Comparison of ENCODE assay signal across 8 cellular contexts in the genomic region with DNA sequence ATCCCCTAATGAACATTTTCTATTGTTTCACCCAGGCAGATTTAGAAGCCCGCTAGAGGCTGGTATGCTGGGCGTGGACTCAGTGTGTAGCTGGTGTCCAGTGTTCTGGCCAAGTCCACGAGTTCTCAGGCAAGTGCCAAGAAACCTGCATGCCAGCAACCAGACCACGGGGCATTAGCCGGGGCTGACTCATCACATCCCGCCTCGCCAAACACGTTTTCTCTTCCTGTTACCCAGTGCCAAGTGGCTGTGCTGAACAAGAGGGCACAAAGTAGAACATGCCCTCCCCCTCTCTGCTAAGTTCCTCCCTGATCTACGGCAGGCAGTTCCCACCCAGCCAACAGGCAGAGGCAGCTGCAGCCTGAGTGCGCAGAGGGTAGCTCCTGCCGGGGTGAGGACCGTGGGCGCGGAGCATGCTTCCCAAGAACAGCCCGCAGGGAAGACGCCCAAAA. TPM values are rescaled to one million over a fixed set of nuclear protein-coding genes. Genes with fewer than 3 reads are reported as not detected.
DNase-seq lines count a peak whose midpoint lies in the region; ATAC-seq, FAIRE-seq and TF ChIP-seq lines count a peak whose summit lies in the region.

No MANE protein-coding gene starts in this region.

- peak; percentile 99 for DNase-seq in A172 (ENCODE audit: low spot score)
- peak; percentile 71 for DNase-seq in H54 (ENCODE audit: insufficient read length, low spot score)
- DNase-seq in SW 1271 (lab: John Stamatoyannopoulos, UW) = peak; percentile 47 to 87
- DNase-seq in foreskin melanocyte = peak; percentile 57
- peak; percentile 77 to 97 (median 86) for DNase-seq in posterior cingulate gyrus
- no peak for DNase-seq in activated gamma-delta T cell (lab: John Stamatoyannopoulos, UW)
- DNase-seq in activated CD4-positive, alpha-beta T cell treated with anti-CD3 and anti-CD28 coated beads, Interleukin-2, amount 50 U/mL, for 48 hours = no peak

- no peak for ATAC-seq in GM21529 (IDR thresholded peaks at IDR 0.05; ENCODE audit: unreplicated experiment)

- peak; percentile 70 for FAIRE-seq in H54 (lab: Jason Lieb, UNC)

- TF ChIP-seq POLR2A in H54 (IDR thresholded peaks at IDR 0.05; ENCODE audit: low read depth, low read length) = peak; percentile 40; the same call in 1 of the 2 replicates

- intact Hi-C loops in posterior cingulate gyrus (cut with DNase I) = loop anchor here (10.0 kb wide), 1 partner anchor 48 kb away; no protein-coding TSS in a partner anchor

RNA-seq across cellular contexts. Expression of a gene that starts 29.6 kb away (rescaled TPM):
- total RNA-seq in A172 (2014; rRNA removed; shearing (Covaris generic)) = 0.19 and 1.2 TPM in 2 replicates

Comparison
In these comparisons a context has a peak if more than half of its experiments do, and no peak if none do; other contexts are left out.
1. DNase-seq: peak in A172 (single experiment), H54 (single experiment), SW 1271 (2 of 2), foreskin melanocyte (single experiment) and posterior cingulate gyrus (10 of 10); none in activated gamma-delta T cell (single experiment) and activated CD4-positive, alpha-beta T cell treated with anti-CD3 and anti-CD28 coated beads, Interleukin-2, amount 50 U/mL, for 48 hours (0 of 2).